Comparison of ENCODE assay signal across 10 cellular contexts in the genomic region with DNA sequence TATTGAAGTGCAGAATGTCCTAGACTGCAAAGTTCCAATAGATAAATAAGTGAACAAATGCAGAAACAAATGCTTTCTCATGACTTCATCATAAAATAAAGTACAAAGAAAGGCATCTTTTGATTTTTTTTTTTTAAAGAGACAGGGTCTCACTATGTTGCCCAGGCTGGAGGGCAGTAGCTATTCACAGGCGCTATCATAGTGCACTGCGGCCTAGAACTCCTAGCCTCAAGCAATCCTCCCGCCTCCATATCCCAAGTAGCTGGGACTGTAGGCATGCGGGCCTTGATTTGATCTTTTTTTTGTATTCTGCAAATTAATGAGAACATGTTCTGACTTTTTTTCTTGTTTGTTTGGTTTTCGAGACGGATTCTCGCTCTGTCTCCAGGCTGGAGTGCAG. TPM values are rescaled to one million over a fixed set of nuclear protein-coding genes. Genes with fewer than 3 reads are reported as not detected.
DNase-seq lines count a peak whose midpoint lies in the region; ATAC-seq and TF ChIP-seq lines count a peak whose summit lies in the region.
"Had no signal": no experiment of that assay in that cellular context is flagged by ENCODE, and none has a peak within 500 bp of the region (broad histone marks: within the 10 kb centered on the region; RNA-seq: fewer than 3 reads in every experiment).

No MANE protein-coding gene starts in this region.

- intact Hi-C loops in Caco-2 (cut with micrococcal nuclease; ENCODE audit: unreplicated experiment), result no loop called here
- intact Hi-C loops in gastrocnemius medialis (cut with DNase I; ENCODE audit: low total_unique reads), result no loop called here

- H4K20me1 ChIP-seq in KMS-11 (ENCODE audit: insufficient read depth), result 0 out of 2 replicates have a peak, but pooled peaks cover 11% of the 10 kb centered on the region

- in situ Hi-C loops in gastrocnemius medialis (cut with MboI; ENCODE audit: low sequenced_read_pairs in 4 of 4), result no loop called here

- peaks cover 18% of the 10 kb centered on the region; the same call in 1 of the 2 replicates for H3K4me1 ChIP-seq in Caco-2
- peaks cover 31% of the 10 kb centered on the region for H3K4me1 ChIP-seq in KMS-11 (ENCODE audit: low read depth, poor library complexity, severe bottlenecking)
- H3K4me1 ChIP-seq in gastrocnemius medialis, result peaks cover 37 to 59% of the 10 kb centered on the region in 2 donors

- H3K4me3 Mint-ChIP-seq in Caco-2 (ENCODE audit: unreplicated experiment) (peak overlapping the region; percentile 54), osteocyte (ENCODE audit: unreplicated experiment) (peak overlapping the region; percentile 91)

- H3K9me3 Mint-ChIP-seq in Caco-2 (ENCODE audit: unreplicated experiment) (no peaks in the 10 kb centered on the region), osteocyte (ENCODE audit: unreplicated experiment) (no peaks in the 10 kb centered on the region)

- peak overlapping the region; percentile 84; the same call in 1 of the 2 replicates for H3K4me2 ChIP-seq in KMS-11

- H3K36me3 Mint-ChIP-seq in Caco-2 (ENCODE audit: insufficient read depth, unreplicated experiment) (peaks cover 58% of the 10 kb centered on the region), osteocyte (ENCODE audit: unreplicated experiment) (peaks cover 4% of the 10 kb centered on the region)

- DNase-seq in Caco-2 (no peak), choroid plexus epithelial cell (ENCODE audit: low read depth) (no peak), osteocyte (ENCODE audit: extremely low spot score, unreplicated experiment) (no peak), NCI-H526 treated with DMSO at 0.1 percent for 48 hours (lab: John Stamatoyannopoulos, UW) (no peak), gastrocnemius medialis (no peak)
- DNase-seq: colonic mucosa, NCI-H226, ovary had no signal

- no peak overlapping the region for H3K9ac ChIP-seq in KMS-11

- H3K27ac Mint-ChIP-seq in Caco-2 (ENCODE audit: unreplicated experiment) (no peak overlapping the region), osteocyte (ENCODE audit: unreplicated experiment) (no peak overlapping the region)

- H3K36me3 ChIP-seq in Caco-2 (ENCODE audit: control insufficient read depth, insufficient read depth, low read length) (peaks cover 1% of the 10 kb centered on the region), KMS-11 (ENCODE audit: insufficient read depth) (no peaks in the 10 kb centered on the region), gastrocnemius medialis (no peaks in the 10 kb centered on the region)
- H3K36me3 ChIP-seq: colonic mucosa, ovary had no signal

- peaks cover 67% of the 10 kb centered on the region for H3K79me2 ChIP-seq in KMS-11 (ENCODE audit: insufficient read depth, low read depth)

- H3K27ac ChIP-seq in KMS-11 (no peak overlapping the region), gastrocnemius medialis (no peak overlapping the region)
- H3K27ac ChIP-seq: colonic mucosa, ovary had no signal

- POLR2A ChIA-PET in Caco-2 (lab: Charles Lee), result no interaction called here

- no peak overlapping the region for H2AFZ ChIP-seq in KMS-11 (ENCODE audit: low read depth)

- no peak for TF ChIP-seq POLR2A in gastrocnemius medialis (IDR thresholded peaks at IDR 0.05)

- CTCF ChIA-PET in Caco-2 (lab: Charles Lee), result no interaction called here

- H3K4me1 Mint-ChIP-seq in Caco-2 (ENCODE audit: low read depth, unreplicated experiment) (peaks cover 12% of the 10 kb centered on the region), osteocyte (ENCODE audit: unreplicated experiment) (peaks cover 60% of the 10 kb centered on the region)

- no peaks in the 10 kb centered on the region for H3K27me3 ChIP-seq in Caco-2 (replicated peaks; ENCODE audit: control insufficient read depth, insufficient read depth, low read length)
- no peaks in the 10 kb centered on the region for H3K27me3 ChIP-seq in KMS-11 (ENCODE audit: insufficient read depth, low read depth)
- H3K27me3 ChIP-seq in gastrocnemius medialis, result no peaks in the 10 kb centered on the region
- H3K27me3 ChIP-seq: colonic mucosa, ovary had no signal

- no peak overlapping the region for H3K4me3 ChIP-seq in Caco-2 (ENCODE audit: low read depth, low read length)
- H3K4me3 ChIP-seq in KMS-11 (IDR thresholded peaks at IDR 0.05; ENCODE audit: insufficient read depth, low read depth, low read length), result no peak overlapping the region
- peak overlapping the region; percentile 34 for H3K4me3 ChIP-seq in choroid plexus epithelial cell (ENCODE audit: low read depth, low read length)
- H3K4me3 ChIP-seq in gastrocnemius medialis, result no peak overlapping the region
- H3K4me3 ChIP-seq: colonic mucosa, ovary had no signal

- H3K9me3 ChIP-seq in Caco-2 (no peaks in the 10 kb centered on the region), gastrocnemius medialis (no peaks in the 10 kb centered on the region)
- H3K9me3 ChIP-seq: colonic mucosa, ovary had no signal

- no peak for ATAC-seq in gastrocnemius medialis
- ATAC-seq in GM18868 (IDR thresholded peaks at IDR 0.05; ENCODE audit: unreplicated experiment), result no peak

- BruUV-seq in Caco-2 (replicated peaks; lab: Mats Ljungman, UMichigan), result no TSS peak

- no peak for TF ChIP-seq CTCF in Caco-2 (IDR thresholded peaks at IDR 0.05; ENCODE audit: insufficient read depth in 1 of 2, low read depth in 1 of 2, low read length in 1 of 2, severe bottlenecking in 1 of 2, unreplicated experiment in 1 of 2)
- no peak for TF ChIP-seq CTCF in KMS-11 (conservative IDR thresholded peaks at IDR 0.05; ENCODE audit: low read depth, low read length)
- no peak for TF ChIP-seq CTCF in choroid plexus epithelial cell (conservative IDR thresholded peaks at IDR 0.05; ENCODE audit: low read depth, low read length)
- no peak for TF ChIP-seq CTCF in osteocyte (IDR thresholded peaks at IDR 0.05)
- no peak for TF ChIP-seq CTCF in gastrocnemius medialis (IDR thresholded peaks at IDR 0.05 in 4 of 5, conservative IDR thresholded peaks at IDR 0.05 in 1 of 5)

- no peaks in the 10 kb centered on the region for H3K27me3 Mint-ChIP-seq in Caco-2 (ENCODE audit: insufficient read depth, unreplicated experiment)
- no peaks in the 10 kb centered on the region for H3K27me3 Mint-ChIP-seq in osteocyte (ENCODE audit: unreplicated experiment)

RNA-seq across cellular contexts. Expression of gene ARCN1, which starts 2.4 kb away (rescaled TPM):
- 313 and 330 TPM in 2 replicates for total RNA-seq in Caco-2 (2022)
- total RNA-seq in osteocyte, result 189 and 201 TPM in 2 replicates
- 10 to 100 TPM; 48.7 to 78.7 (median 65.4) TPM for total RNA-seq in gastrocnemius medialis

RNA-seq across cellular contexts. Expression of gene IFT46, which starts 8.9 kb away (rescaled TPM):
- total RNA-seq in Caco-2 (2022) (26.8 and 30.6 TPM in 2 replicates), osteocyte (24.0 and 24.1 TPM in 2 replicates), gastrocnemius medialis (10 to 100 TPM; 14.1 to 25.1 (median 15.4) TPM)

RNA-seq across cellular contexts. Expression of gene PHLDB1, which starts 32.8 kb away (rescaled TPM):
- total RNA-seq in Caco-2 (2022) (72.1 and 73.6 TPM in 2 replicates), osteocyte (160 and 165 TPM in 2 replicates), gastrocnemius medialis (10 to 100 TPM; 16.5 to 35.7 (median 22.7) TPM)

RNA-seq across cellular contexts. Expression of gene TMEM25, which starts 43.6 kb away (rescaled TPM):
- total RNA-seq in Caco-2 (2022) (53.8 and 63.1 TPM in 2 replicates), osteocyte (33.6 and 36.2 TPM in 2 replicates), gastrocnemius medialis (10 to 100 TPM in 2 of 4 donors, 1 to 10 TPM in 2; 2.5 to 36.6 (median 10.7) TPM)

RNA-seq across cellular contexts. Expression of gene TTC36, which starts 47.4 kb away (rescaled TPM):
- total RNA-seq in Caco-2 (2022) (1.2 and 3.3 TPM in 2 replicates), osteocyte (0.86 and 1.2 TPM in 2 replicates), gastrocnemius medialis (1 to 10 TPM in 1 of 4 donors, under 1 TPM in 1, not detected in 2; 0.55 to 3.8 TPM)
